Comparison of ENCODE assay signal across 1 cellular context in the genomic region with DNA sequence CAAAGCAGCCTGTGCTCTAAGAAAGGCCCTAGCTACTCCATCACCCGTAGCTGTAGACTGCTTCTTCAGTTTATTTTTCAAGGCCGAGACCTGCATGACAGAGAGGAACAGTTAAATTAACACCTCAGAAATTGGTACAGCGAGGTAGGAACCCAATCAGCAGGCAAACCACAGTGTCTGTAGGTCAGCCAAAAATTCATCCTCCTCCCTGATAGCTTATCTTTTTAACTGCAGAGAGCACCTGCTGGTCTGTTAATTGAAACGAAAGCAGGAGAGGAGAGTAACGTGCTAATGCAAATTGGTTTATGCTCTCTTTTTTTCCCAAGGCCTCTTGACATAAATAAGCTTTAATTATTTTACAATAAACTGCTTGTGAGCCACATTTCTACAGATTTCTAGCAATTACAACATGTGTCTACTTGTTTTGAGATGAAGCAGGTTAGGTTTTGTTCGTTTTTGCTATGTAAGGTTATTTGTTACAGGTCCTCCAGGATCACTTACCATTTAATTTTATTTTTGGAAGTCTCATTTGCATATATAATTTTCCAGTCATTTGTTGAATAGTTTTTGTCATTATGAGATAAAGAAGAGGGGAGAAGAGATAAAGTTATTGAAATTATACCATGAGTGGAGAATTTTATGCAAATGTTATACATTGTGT.
TF ChIP-seq lines count a peak whose summit lies in the region.

No MANE protein-coding gene starts in this region.

TF ChIP-seq in GM23338, 12 proteins besides CTCF, POLR2A, EP300 and RAD21 (continued from another document):
- TF ChIP-seq, protein P1, sequence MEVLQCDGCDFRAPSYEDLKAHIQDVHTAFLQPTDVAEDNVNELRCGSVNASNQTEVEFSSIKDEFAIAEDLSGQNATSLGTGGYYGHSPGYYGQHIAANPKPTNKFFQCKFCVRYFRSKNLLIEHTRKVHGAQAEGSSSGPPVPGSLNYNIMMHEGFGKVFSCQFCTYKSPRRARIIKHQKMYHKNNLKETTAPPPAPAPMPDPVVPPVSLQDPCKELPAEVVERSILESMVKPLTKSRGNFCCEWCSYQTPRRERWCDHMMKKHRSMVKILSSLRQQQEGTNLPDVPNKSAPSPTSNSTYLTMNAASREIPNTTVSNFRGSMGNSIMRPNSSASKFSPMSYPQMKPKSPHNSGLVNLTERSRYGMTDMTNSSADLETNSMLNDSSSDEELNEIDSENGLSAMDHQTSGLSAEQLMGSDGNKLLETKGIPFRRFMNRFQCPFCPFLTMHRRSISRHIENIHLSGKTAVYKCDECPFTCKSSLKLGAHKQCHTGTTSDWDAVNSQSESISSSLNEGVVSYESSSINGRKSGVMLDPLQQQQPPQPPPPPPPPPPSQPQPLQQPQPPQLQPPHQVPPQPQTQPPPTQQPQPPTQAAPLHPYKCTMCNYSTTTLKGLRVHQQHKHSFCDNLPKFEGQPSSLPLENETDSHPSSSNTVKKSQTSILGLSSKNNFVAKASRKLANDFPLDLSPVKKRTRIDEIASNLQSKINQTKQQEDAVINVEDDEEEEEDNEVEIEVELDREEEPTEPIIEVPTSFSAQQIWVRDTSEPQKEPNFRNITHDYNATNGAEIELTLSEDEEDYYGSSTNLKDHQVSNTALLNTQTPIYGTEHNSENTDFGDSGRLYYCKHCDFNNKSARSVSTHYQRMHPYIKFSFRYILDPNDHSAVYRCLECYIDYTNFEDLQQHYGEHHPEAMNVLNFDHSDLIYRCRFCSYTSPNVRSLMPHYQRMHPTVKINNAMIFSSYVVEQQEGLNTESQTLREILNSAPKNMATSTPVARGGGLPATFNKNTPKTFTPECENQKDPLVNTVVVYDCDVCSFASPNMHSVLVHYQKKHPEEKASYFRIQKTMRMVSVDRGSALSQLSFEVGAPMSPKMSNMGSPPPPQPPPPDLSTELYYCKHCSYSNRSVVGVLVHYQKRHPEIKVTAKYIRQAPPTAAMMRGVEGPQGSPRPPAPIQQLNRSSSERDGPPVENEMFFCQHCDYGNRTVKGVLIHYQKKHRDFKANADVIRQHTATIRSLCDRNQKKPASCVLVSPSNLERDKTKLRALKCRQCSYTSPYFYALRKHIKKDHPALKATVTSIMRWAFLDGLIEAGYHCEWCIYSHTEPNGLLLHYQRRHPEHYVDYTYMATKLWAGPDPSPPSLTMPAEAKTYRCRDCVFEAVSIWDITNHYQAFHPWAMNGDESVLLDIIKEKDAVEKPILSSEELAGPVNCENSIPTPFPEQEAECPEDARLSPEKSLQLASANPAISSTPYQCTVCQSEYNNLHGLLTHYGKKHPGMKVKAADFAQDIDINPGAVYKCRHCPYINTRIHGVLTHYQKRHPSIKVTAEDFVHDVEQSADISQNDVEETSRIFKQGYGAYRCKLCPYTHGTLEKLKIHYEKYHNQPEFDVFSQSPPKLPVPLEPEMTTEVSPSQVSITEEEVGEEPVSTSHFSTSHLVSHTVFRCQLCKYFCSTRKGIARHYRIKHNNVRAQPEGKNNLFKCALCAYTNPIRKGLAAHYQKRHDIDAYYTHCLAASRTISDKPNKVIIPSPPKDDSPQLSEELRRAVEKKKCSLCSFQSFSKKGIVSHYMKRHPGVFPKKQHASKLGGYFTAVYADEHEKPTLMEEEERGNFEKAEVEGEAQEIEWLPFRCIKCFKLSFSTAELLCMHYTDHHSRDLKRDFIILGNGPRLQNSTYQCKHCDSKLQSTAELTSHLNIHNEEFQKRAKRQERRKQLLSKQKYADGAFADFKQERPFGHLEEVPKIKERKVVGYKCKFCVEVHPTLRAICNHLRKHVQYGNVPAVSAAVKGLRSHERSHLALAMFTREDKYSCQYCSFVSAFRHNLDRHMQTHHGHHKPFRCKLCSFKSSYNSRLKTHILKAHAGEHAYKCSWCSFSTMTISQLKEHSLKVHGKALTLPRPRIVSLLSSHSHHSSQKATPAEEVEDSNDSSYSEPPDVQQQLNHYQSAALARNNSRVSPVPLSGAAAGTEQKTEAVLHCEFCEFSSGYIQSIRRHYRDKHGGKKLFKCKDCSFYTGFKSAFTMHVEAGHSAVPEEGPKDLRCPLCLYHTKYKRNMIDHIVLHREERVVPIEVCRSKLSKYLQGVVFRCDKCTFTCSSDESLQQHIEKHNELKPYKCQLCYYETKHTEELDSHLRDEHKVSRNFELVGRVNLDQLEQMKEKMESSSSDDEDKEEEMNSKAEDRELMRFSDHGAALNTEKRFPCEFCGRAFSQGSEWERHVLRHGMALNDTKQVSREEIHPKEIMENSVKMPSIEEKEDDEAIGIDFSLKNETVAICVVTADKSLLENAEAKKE (CRISPR knock-in tag; IDR thresholded peaks at IDR 0.05): no peak
- TF ChIP-seq POLR2AphosphoS5 (IDR thresholded peaks at IDR 0.05; ENCODE audit: low read depth) (no peak), EZH2 (IDR thresholded peaks at IDR 0.05; ENCODE audit: low read depth, unreplicated experiment) (no peak)
- TF ChIP-seq, protein P2, sequence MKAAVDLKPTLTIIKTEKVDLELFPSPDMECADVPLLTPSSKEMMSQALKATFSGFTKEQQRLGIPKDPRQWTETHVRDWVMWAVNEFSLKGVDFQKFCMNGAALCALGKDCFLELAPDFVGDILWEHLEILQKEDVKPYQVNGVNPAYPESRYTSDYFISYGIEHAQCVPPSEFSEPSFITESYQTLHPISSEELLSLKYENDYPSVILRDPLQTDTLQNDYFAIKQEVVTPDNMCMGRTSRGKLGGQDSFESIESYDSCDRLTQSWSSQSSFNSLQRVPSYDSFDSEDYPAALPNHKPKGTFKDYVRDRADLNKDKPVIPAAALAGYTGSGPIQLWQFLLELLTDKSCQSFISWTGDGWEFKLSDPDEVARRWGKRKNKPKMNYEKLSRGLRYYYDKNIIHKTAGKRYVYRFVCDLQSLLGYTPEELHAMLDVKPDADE (IDR thresholded peaks at IDR 0.05): no peak
TF ChIP-seq in GM23338: peak in this region for 0.
